8 cellular contexts compared by ENCODE assay signal in genomic region chr14:51239813-51240803, GRCh38.
A peak's percentile ranks its signal among the peaks of the same experiment; 100 is the strongest.
DNase-seq lines count a peak whose midpoint lies in the region; ATAC-seq and TF ChIP-seq lines count a peak whose summit lies in the region.

TSS of gene TMX1 (plus strand) at chr14:51240247. CDS start at chr14:51240293, 46 bp downstream.

- peak within 1 kb of the TSS; percentile 77 for H3K27ac ChIP-seq in SK-N-MC

- peak within 1 kb of the TSS; percentile 97 for H3K9ac ChIP-seq in SK-N-MC (ENCODE audit: insufficient read length)

- peak within 1 kb of the TSS; percentile 99 for H3K4me3 ChIP-seq in SK-N-MC

- peak; percentile 95 for DNase-seq in GM10248 (ENCODE audit: extremely low spot score)
- DNase-seq in NCI-H1048 (lab: John Stamatoyannopoulos, UW): peak; percentile 95
- DNase-seq in SK-N-MC (ENCODE audit: low read depth, low spot score): peak; percentile 98
- DNase-seq in activated naive CD4-positive, alpha-beta T cell treated with anti-CD3 and anti-CD28 coated beads, Interleukin-2, amount 10 ng/mL, durations not matched to agents 7 days and 5 days: peak; percentile 92
- DNase-seq in globus pallidus (ENCODE audit: low spot score): peak; percentile 98
- peak; percentile 73 to 98 (median 93) for DNase-seq in nucleus accumbens (lab: John Stamatoyannopoulos, UW)
- peak; percentile 99 for DNase-seq in superior temporal gyrus (ENCODE audit: extremely low spot score)

- H3K36me3 ChIP-seq in SK-N-MC (ENCODE audit: insufficient read depth, low read length): peaks cover 13% of the 10 kb centered on the region

- H3K36me3 Mint-ChIP-seq in activated naive CD4-positive, alpha-beta T cell treated with anti-CD3 and anti-CD28 coated beads, Interleukin-2, amount 10 ng/mL, durations not matched to agents 7 days and 5 days: peaks cover 20% of the 10 kb centered on the region

- H3K9me3 ChIP-seq in SK-N-MC (ENCODE audit: low read depth, low read length): no peaks in the 10 kb centered on the region

- ATAC-seq in HG02588 (IDR thresholded peaks at IDR 0.05; ENCODE audit: unreplicated experiment): peak; percentile 83

- CTCF ChIA-PET in GM10248 (lab: Yijun Ruan, JAX): interaction anchor here (1.3 kb wide), 1 partner anchor 10 kb away, joined by 4 read pairs; no protein-coding TSS in a partner anchor
- CTCF ChIA-PET in activated naive CD4-positive, alpha-beta T cell treated with anti-CD3 and anti-CD28 coated beads, Interleukin-2, amount 10 ng/mL, durations not matched to agents 7 days and 5 days (lab: Charles Lee): interaction anchor here (1.5 kb wide), 1 partner anchor 145 kb away, joined by 5 read pairs; the partner anchor contains the start of gene TRIM9

- peaks cover 20% of the 10 kb centered on the region for H3K4me1 Mint-ChIP-seq in activated naive CD4-positive, alpha-beta T cell treated with anti-CD3 and anti-CD28 coated beads, Interleukin-2, amount 10 ng/mL, durations not matched to agents 7 days and 5 days

- H3K9me3 Mint-ChIP-seq in activated naive CD4-positive, alpha-beta T cell treated with anti-CD3 and anti-CD28 coated beads, Interleukin-2, amount 10 ng/mL, durations not matched to agents 7 days and 5 days: no peaks in the 10 kb centered on the region

- H3K27ac Mint-ChIP-seq in activated naive CD4-positive, alpha-beta T cell treated with anti-CD3 and anti-CD28 coated beads, Interleukin-2, amount 10 ng/mL, durations not matched to agents 7 days and 5 days: no peak within 1 kb of the TSS

- TF ChIP-seq CTCF in GM10248 (IDR thresholded peaks at IDR 0.05; ENCODE audit: control extremely low read depth, extremely low read depth, low read depth, missing control alignments): no peak

- no peaks in the 10 kb centered on the region for H3K27me3 Mint-ChIP-seq in activated naive CD4-positive, alpha-beta T cell treated with anti-CD3 and anti-CD28 coated beads, Interleukin-2, amount 10 ng/mL, durations not matched to agents 7 days and 5 days

- POLR2A ChIA-PET in GM10248 (lab: Yijun Ruan, JAX): interaction anchor here (1.0 kb wide), 1 partner anchor 39 kb away, joined by 3 read pairs; no protein-coding TSS in a partner anchor

- H3K4me3 Mint-ChIP-seq in activated naive CD4-positive, alpha-beta T cell treated with anti-CD3 and anti-CD28 coated beads, Interleukin-2, amount 10 ng/mL, durations not matched to agents 7 days and 5 days: no peak within 1 kb of the TSS

Comparison
In these comparisons a context has a peak if more than half of its experiments do, and no peak if none do; other contexts are left out.
1. Peak in every context shown above with its lines: DNase-seq, ATAC-seq, H3K4me3 ChIP-seq and H3K27ac ChIP-seq.